ENCODE assay signal across 8 cellular contexts in the genomic region with DNA sequence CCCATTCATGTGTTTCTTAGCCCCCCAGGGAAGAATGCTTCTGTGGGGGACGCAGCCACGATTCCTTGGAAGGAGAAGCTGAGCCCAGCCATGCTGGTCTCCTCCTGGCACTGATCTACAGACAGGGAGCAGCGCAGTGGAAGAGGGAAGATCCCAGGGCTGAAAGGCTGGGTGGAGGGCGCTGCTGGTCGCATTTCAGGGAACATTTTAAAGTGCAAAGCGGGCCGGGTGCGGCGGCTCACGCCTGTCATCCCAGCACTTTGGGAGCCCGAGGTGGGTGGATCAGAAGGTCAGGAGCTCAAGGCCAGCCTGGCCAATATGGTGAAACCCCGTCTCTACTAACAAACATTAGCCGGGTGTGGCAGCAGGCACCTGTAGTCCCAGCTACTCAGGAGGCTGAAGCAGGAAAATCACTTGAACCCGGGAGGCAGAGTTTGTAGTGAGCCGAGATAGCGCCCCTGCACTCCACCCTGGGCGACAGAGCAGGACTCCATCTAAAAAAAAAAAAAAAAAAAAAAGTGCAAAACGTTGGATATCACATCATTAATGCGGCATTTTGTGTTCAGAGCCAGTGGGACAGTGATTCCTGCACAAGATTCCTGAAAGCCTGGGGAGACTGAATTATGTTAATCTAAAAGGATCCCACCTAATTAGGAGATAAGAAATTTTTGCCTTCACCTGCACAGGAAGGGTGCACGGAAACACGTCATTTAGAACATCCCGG. TPM values are rescaled to one million over a fixed set of nuclear protein-coding genes. Genes with fewer than 3 reads are reported as not detected.
A peak's percentile ranks its signal among the peaks of the same experiment; 100 is the strongest.
DNase-seq lines count a peak whose midpoint lies in the region; ATAC-seq and TF ChIP-seq lines count a peak whose summit lies in the region.

No MANE protein-coding gene starts in this region.

- DNase-seq in GM12864 (ENCODE audit: low read depth) (no peak), NT2/D1 (ENCODE audit: low read depth, low spot score) (no peak), epithelial cell of proximal tubule (ENCODE audit: low read depth) (no peak), trophoblast cell (no peak), hippocampal formation (lab: John Stamatoyannopoulos, UW) (no peak)

- no peak overlapping the region for H3K23ac ChIP-seq in trophoblast cell (ENCODE audit: low read length)

- H2BK12ac ChIP-seq in trophoblast cell (ENCODE audit: low read length) = no peak overlapping the region

- H2BK120ac ChIP-seq in trophoblast cell (ENCODE audit: insufficient read depth, low read length, poor library complexity) = peak overlapping the region; percentile 25

- H2BK5ac ChIP-seq in trophoblast cell (ENCODE audit: low read depth, low read length, poor library complexity) = no peak overlapping the region

- peak overlapping the region; percentile 82 for H3K9ac ChIP-seq in NT2/D1 (ENCODE audit: insufficient read length, low read depth)
- peak overlapping the region; percentile 84 for H3K9ac ChIP-seq in trophoblast cell (ENCODE audit: low read length)

- H3K9me3 ChIP-seq in NT2/D1 (ENCODE audit: insufficient read depth, low read length) (no peaks in the 10 kb centered on the region; the same call in 1 of the 2 replicates), trophoblast cell (ENCODE audit: insufficient read depth, low read depth, low read length) (peaks cover 3% of the 10 kb centered on the region)

- H3K4me3 ChIP-seq in GM12864 (ENCODE audit: low read depth, low read length) = peak overlapping the region; percentile 92
- H3K4me3 ChIP-seq in NT2/D1 (ENCODE audit: insufficient read length, low read depth) = peak overlapping the region; percentile 76
- H3K4me3 ChIP-seq in epithelial cell of proximal tubule (ENCODE audit: low read depth, low read length) = peak overlapping the region; percentile 80
- peak overlapping the region; percentile 89 for H3K4me3 ChIP-seq in trophoblast cell (ENCODE audit: low read depth, low read length)

- TF ChIP-seq CTCF in GM12864 (IDR thresholded peaks at IDR 0.05; ENCODE audit: low read depth, low read length, missing control alignments) (no peak), epithelial cell of proximal tubule (conservative IDR thresholded peaks at IDR 0.05; ENCODE audit: low read depth, low read length) (no peak)

- H4K12ac ChIP-seq in trophoblast cell (ENCODE audit: low read depth, low read length) = peak overlapping the region; percentile 74

- peak overlapping the region; percentile 53 for H3K14ac ChIP-seq in trophoblast cell (ENCODE audit: low read length)

- no peak for ATAC-seq in GM21825 (IDR thresholded peaks at IDR 0.05; ENCODE audit: unreplicated experiment)
- ATAC-seq in HG02973 (IDR thresholded peaks at IDR 0.05; ENCODE audit: unreplicated experiment) = no peak
- no peak for ATAC-seq in GM21447 (IDR thresholded peaks at IDR 0.05; ENCODE audit: unreplicated experiment)

- H2AK5ac ChIP-seq in trophoblast cell (ENCODE audit: low read length) = peak overlapping the region; percentile 50

- WGBS in trophoblast cell (ENCODE audit: extremely low coverage, insufficient coverage, insufficient read length) = no CpG with 5 or more reads among the region's 22 CpGs

- H2AFZ ChIP-seq in trophoblast cell (ENCODE audit: insufficient read depth, low read length, poor library complexity) = peak overlapping the region; percentile 96

- peaks cover 4% of the 10 kb centered on the region for H3K79me1 ChIP-seq in trophoblast cell (ENCODE audit: low read length)

- H3K27me3 ChIP-seq in NT2/D1 (ENCODE audit: insufficient read depth, insufficient read length) (peaks cover 37% of the 10 kb centered on the region), trophoblast cell (ENCODE audit: insufficient read depth, low read length) (peaks cover 4% of the 10 kb centered on the region)

- no peak overlapping the region for H3K27ac ChIP-seq in trophoblast cell (ENCODE audit: low read depth, low read length)

- H3K79me2 ChIP-seq in trophoblast cell (ENCODE audit: control insufficient read depth, insufficient read depth, low read length, poor library complexity) = peaks cover 5% of the 10 kb centered on the region

- peak overlapping the region; percentile 69 for H3K18ac ChIP-seq in trophoblast cell (ENCODE audit: low read length)

- peak overlapping the region; percentile 60 for H3K4ac ChIP-seq in trophoblast cell (ENCODE audit: low read depth, low read length)

- peaks cover 15% of the 10 kb centered on the region for H3K36me3 ChIP-seq in NT2/D1 (ENCODE audit: insufficient read depth, insufficient read length, low read length)
- H3K36me3 ChIP-seq in trophoblast cell (ENCODE audit: control insufficient read depth in 1 of 2, insufficient read depth in 2 of 2, low read length in 2 of 2) = peaks cover 11 to 14% of the 10 kb centered on the region in 2 experiments

- peak overlapping the region; percentile 95 for H4K8ac ChIP-seq in trophoblast cell (ENCODE audit: low read depth, low read length)

- peaks cover 10% of the 10 kb centered on the region for H3K4me1 ChIP-seq in NT2/D1 (ENCODE audit: insufficient read depth, insufficient read length)
- peaks cover 3% of the 10 kb centered on the region in 2 experiments for H3K4me1 ChIP-seq in trophoblast cell (ENCODE audit: control insufficient read depth in 1 of 2, insufficient read depth in 2 of 2, low read length in 2 of 2)

- peak overlapping the region; percentile 95 for H3K4me2 ChIP-seq in trophoblast cell (ENCODE audit: low read length)

- peak overlapping the region; percentile 77 for H4K91ac ChIP-seq in trophoblast cell (ENCODE audit: low read depth, low read length)

RNA-seq across cellular contexts. Expression of a gene that starts 0.6 kb away (rescaled TPM):
- 32.6 and 35.7 TPM in 2 replicates for total RNA-seq in epithelial cell of proximal tubule
- 10.3 and 10.7 TPM in 2 replicates for polyA plus RNA-seq in trophoblast cell (2013)

RNA-seq across cellular contexts. Expression of a gene that starts 43.9 kb away (rescaled TPM):
- total RNA-seq in epithelial cell of proximal tubule = 44.0 and 77.3 TPM in 2 replicates
- 81.6 and 88.1 TPM in 2 replicates for polyA plus RNA-seq in trophoblast cell (2013)
